ENCODE assay signal across 8 cellular contexts in the genomic region with DNA sequence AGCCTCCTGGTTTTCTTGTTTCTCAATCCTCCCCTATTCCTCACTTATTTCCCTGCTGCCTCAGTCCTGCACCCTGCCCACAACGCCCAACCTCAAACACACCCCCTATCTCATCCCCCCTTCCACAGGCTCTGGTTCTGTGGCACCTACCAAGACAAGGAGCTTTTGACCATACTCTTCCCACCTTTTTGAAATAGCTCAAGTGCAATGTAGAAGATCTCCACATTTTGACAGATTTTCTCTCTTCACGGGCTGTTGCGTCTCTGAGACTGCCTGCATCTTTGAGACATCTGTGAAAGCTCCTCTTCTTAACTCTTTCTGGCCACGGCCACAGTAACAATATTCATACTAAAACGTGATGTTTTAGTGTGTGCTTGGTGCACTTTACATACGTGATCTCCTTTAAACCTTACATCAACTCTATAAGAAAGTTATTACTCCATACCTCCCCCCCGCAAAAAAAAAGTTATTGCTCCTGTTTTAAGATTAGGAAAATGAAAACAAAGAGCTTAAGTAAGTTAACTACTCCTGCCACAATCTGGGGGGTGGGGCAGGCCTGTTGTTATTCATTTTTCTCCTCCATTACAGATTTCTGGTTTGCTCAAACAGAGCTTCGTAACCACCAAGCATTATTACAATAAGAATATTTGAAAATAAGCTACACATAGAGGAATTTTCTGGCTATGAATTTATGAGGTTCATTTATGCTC. TPM values are rescaled to one million over a fixed set of nuclear protein-coding genes. Genes with fewer than 3 reads are reported as not detected.
DNase-seq lines count a peak whose midpoint lies in the region; ATAC-seq and TF ChIP-seq lines count a peak whose summit lies in the region.

No MANE protein-coding gene starts in this region.

- no peak overlapping the region for H2AFZ ChIP-seq in mesenchymal stem cell (ENCODE audit: low read depth, low read length)

- no peak overlapping the region for H2BK120ac ChIP-seq in mesenchymal stem cell (ENCODE audit: low read depth, low read length)

- TF ChIP-seq CTCF in HEK293 (tag by site-specific recombination; IDR thresholded peaks at IDR 0.05) (no peak; the same call in 1 of the 2 replicates), colonic mucosa (IDR thresholded peaks at IDR 0.05) (no peak)

- H3K9me3 ChIP-seq in HEK293 (ENCODE audit: control insufficient read depth, insufficient read depth, low read depth, low read length) (no peaks in the 10 kb centered on the region), mesenchymal stem cell (ENCODE audit: control insufficient read depth, low read length) (no peaks in the 10 kb centered on the region), colonic mucosa (no peaks in the 10 kb centered on the region)

- H4K91ac ChIP-seq in mesenchymal stem cell (ENCODE audit: low read length): no peak overlapping the region

- intact Hi-C loops in colonic mucosa (cut with DNase I): no loop called here

- H3K4me3 Mint-ChIP-seq in activated CD8-positive, alpha-beta T cell treated with anti-CD3 and anti-CD28 coated beads, Interleukin-2, amount 10 ng/mL, durations not matched to agents 7 days and 5 days: peak overlapping the region; percentile 78

- H3K4me3 ChIP-seq in HEK293 (ENCODE audit: low read depth, low read length) (no peak overlapping the region; the same call in 1 of the 2 replicates), mesenchymal stem cell (ENCODE audit: insufficient read depth in 1 of 2, low read depth in 1 of 2, low read length in 2 of 2) (peak overlapping the region in 1 of 2 experiments; percentile 98), colonic mucosa (no peak overlapping the region)

- H3K9me3 Mint-ChIP-seq in activated CD8-positive, alpha-beta T cell treated with anti-CD3 and anti-CD28 coated beads, Interleukin-2, amount 10 ng/mL, durations not matched to agents 7 days and 5 days (ENCODE audit: insufficient read depth): no peaks in the 10 kb centered on the region

- POLR2A ChIA-PET in HEK293 (lab: Yijun Ruan, JAX): interaction anchor here (1.2 kb wide), 1 partner anchor 28 kb away, joined by 3 read pairs; no protein-coding TSS in a partner anchor
- POLR2A ChIA-PET in activated CD8-positive, alpha-beta T cell treated with anti-CD3 and anti-CD28 coated beads, Interleukin-2, amount 10 ng/mL, durations not matched to agents 7 days and 5 days (lab: Charles Lee): interaction anchor here (0.7 to 1.3 kb wide), 4 partner anchors 26 to 1036 kb away, joined by 3 to 5 read pairs (median 3); no protein-coding TSS in a partner anchor

- H3K9ac ChIP-seq in mesenchymal stem cell (ENCODE audit: low read length): peak overlapping the region; percentile 95
- peak overlapping the region in 1 of 2 donors; percentile 92 for H3K9ac ChIP-seq in colonic mucosa (ENCODE audit: low read depth in 2 of 2, low read length in 2 of 2)

- H2BK12ac ChIP-seq in mesenchymal stem cell (ENCODE audit: low read length in 2 of 2): no peak overlapping the region

- H3K27ac ChIP-seq in HEK293 (ENCODE audit: extremely low read depth, low read depth, low read length) (peak overlapping the region; percentile 21; the same call in 1 of the 2 replicates), mesenchymal stem cell (ENCODE audit: low read length, poor library complexity, severe bottlenecking) (no peak overlapping the region), colonic mucosa (no peak overlapping the region)

- peak; percentile 20 for DNase-seq in AG20443 (ENCODE audit: low spot score)
- DNase-seq in activated CD8-positive, alpha-beta T cell treated with anti-CD3 and anti-CD28 coated beads, Interleukin-2, amount 10 ng/mL, durations not matched to agents 7 days and 5 days: no peak
- no peak for DNase-seq in mesenchymal stem cell
- no peak for DNase-seq in colonic mucosa
- no peak for DNase-seq in A172 (ENCODE audit: low spot score)
- DNase-seq in kidney tubule cell (ENCODE audit: low spot score): no peak
- DNase-seq in DMS53 treated with DMSO at 0.1 percent for 48 hours (lab: John Stamatoyannopoulos, UW; ENCODE audit: unreplicated experiment): no peak

- peak overlapping the region; percentile 20 for H2BK15ac ChIP-seq in mesenchymal stem cell (ENCODE audit: low read depth, poor library complexity, severe bottlenecking)

- H3K27ac Mint-ChIP-seq in activated CD8-positive, alpha-beta T cell treated with anti-CD3 and anti-CD28 coated beads, Interleukin-2, amount 10 ng/mL, durations not matched to agents 7 days and 5 days: peak overlapping the region; percentile 91

- H3K27me3 Mint-ChIP-seq in activated CD8-positive, alpha-beta T cell treated with anti-CD3 and anti-CD28 coated beads, Interleukin-2, amount 10 ng/mL, durations not matched to agents 7 days and 5 days (ENCODE audit: low read depth): no peaks in the 10 kb centered on the region

- no peak overlapping the region for H3K4me2 ChIP-seq in mesenchymal stem cell (ENCODE audit: low read length, poor library complexity, severe bottlenecking)

- H2AK5ac ChIP-seq in mesenchymal stem cell (ENCODE audit: low read length, severe bottlenecking): no peak overlapping the region

- peaks cover 0 to 27% of the 10 kb centered on the region in 2 experiments; a peak in 1 of 3 replicates for H3K36me3 ChIP-seq in HEK293 (ENCODE audit: control insufficient read depth in 2 of 2, insufficient read depth in 1 of 2, low read length in 2 of 2)
- H3K36me3 ChIP-seq in mesenchymal stem cell (ENCODE audit: control insufficient read depth in 1 of 2, insufficient read depth in 2 of 2, low read depth in 1 of 2, low read length in 2 of 2): no peaks in the 10 kb centered on the region
- H3K36me3 ChIP-seq in colonic mucosa: no peaks in the 10 kb centered on the region

- no peak overlapping the region for H3K18ac ChIP-seq in mesenchymal stem cell (ENCODE audit: low read depth in 1 of 2, low read length in 2 of 2)

- no peak overlapping the region for H3K23ac ChIP-seq in mesenchymal stem cell (ENCODE audit: low read length in 2 of 2)

- peaks cover 35% of the 10 kb centered on the region for H3K4me1 Mint-ChIP-seq in activated CD8-positive, alpha-beta T cell treated with anti-CD3 and anti-CD28 coated beads, Interleukin-2, amount 10 ng/mL, durations not matched to agents 7 days and 5 days (ENCODE audit: low read depth)

- no peak overlapping the region for H3K4ac ChIP-seq in mesenchymal stem cell (ENCODE audit: low read depth in 1 of 2, low read length in 2 of 2)

- CTCF ChIA-PET in HEK293 (lab: Yijun Ruan, JAX): interaction anchor here (0.5 to 1.7 kb wide), 9 partner anchors 9 to 660 kb away, joined by 3 to 13 read pairs (median 3); no protein-coding TSS in a partner anchor
- CTCF ChIA-PET in activated CD8-positive, alpha-beta T cell treated with anti-CD3 and anti-CD28 coated beads, Interleukin-2, amount 10 ng/mL, durations not matched to agents 7 days and 5 days (lab: Charles Lee): interaction anchor here (0.7 to 6.2 kb wide), 8 partner anchors 11 to 507 kb away, joined by 3 to 52 read pairs (median 4); partner anchors contain the start of gene MIER1

- H3K14ac ChIP-seq in mesenchymal stem cell (ENCODE audit: low read length in 2 of 2): no peak overlapping the region

- peaks cover 32% of the 10 kb centered on the region for H3K36me3 Mint-ChIP-seq in activated CD8-positive, alpha-beta T cell treated with anti-CD3 and anti-CD28 coated beads, Interleukin-2, amount 10 ng/mL, durations not matched to agents 7 days and 5 days (ENCODE audit: low read depth)

- H3K4me1 ChIP-seq in HEK293 (ENCODE audit: control insufficient read depth, insufficient read depth, low read length): peaks cover 9% of the 10 kb centered on the region
- no peaks in the 10 kb centered on the region for H3K4me1 ChIP-seq in mesenchymal stem cell (ENCODE audit: control insufficient read depth, insufficient read depth, low read depth, low read length)
- peaks cover 6% of the 10 kb centered on the region for H3K4me1 ChIP-seq in colonic mucosa

- ATAC-seq in activated CD8-positive, alpha-beta T cell treated with anti-CD3 and anti-CD28 coated beads, Interleukin-2, amount 10 ng/mL, durations not matched to agents 7 days and 5 days: no peak

- H3K27me3 ChIP-seq in mesenchymal stem cell (ENCODE audit: control insufficient read depth in 1 of 2, insufficient read depth in 1 of 2, low read length in 2 of 2) (no peaks in the 10 kb centered on the region), colonic mucosa (no peaks in the 10 kb centered on the region)

- H3K79me1 ChIP-seq in mesenchymal stem cell (replicated peaks; ENCODE audit: low read length, poor library complexity, severe bottlenecking): peaks cover 2% of the 10 kb centered on the region

- WGBS in mesenchymal stem cell: 46% methylated on average over 5 of the region's 8 CpGs

- no peak overlapping the region for H2BK5ac ChIP-seq in mesenchymal stem cell (ENCODE audit: low read depth, low read length, poor library complexity, severe bottlenecking)

- H4K8ac ChIP-seq in mesenchymal stem cell (ENCODE audit: low read length): peak overlapping the region; percentile 36

TF ChIP-seq in HEK293, 187 proteins besides CTCF, POLR2A, EP300 and RAD21 (continues in another document):
- TF ChIP-seq, protein P1, sequence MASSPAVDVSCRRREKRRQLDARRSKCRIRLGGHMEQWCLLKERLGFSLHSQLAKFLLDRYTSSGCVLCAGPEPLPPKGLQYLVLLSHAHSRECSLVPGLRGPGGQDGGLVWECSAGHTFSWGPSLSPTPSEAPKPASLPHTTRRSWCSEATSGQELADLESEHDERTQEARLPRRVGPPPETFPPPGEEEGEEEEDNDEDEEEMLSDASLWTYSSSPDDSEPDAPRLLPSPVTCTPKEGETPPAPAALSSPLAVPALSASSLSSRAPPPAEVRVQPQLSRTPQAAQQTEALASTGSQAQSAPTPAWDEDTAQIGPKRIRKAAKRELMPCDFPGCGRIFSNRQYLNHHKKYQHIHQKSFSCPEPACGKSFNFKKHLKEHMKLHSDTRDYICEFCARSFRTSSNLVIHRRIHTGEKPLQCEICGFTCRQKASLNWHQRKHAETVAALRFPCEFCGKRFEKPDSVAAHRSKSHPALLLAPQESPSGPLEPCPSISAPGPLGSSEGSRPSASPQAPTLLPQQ (tag by site-specific recombination; IDR thresholded peaks at IDR 0.05): peak; percentile 12; the same call in 1 of the 2 replicates
- TF ChIP-seq ZNF132 (tag by site-specific recombination; IDR thresholded peaks at IDR 0.05; ENCODE audit: borderline replicate concordance) (no peak), ZBTB20 (tag by site-specific recombination; IDR thresholded peaks at IDR 0.05) (peak; percentile 61; the same call in 1 of the 2 replicates), ZNF341 (tag by site-specific recombination; IDR thresholded peaks at IDR 0.05; ENCODE audit: low read depth) (peak; percentile 31)

RNA-seq across cellular contexts. Expression of gene SERBP1, which starts 1.8 kb away (rescaled TPM):
- 100 to 1,000 TPM; 280 to 297 TPM for total RNA-seq in activated CD8-positive, alpha-beta T cell treated with anti-CD3 and anti-CD28 coated beads, Interleukin-2, amount 10 ng/mL, durations not matched to agents 7 days and 5 days
- polyA plus RNA-seq in mesenchymal stem cell (2013, experiment 1 of 2): 207 TPM
- 206 TPM for polyA plus RNA-seq in mesenchymal stem cell (2013, experiment 2 of 2)
- 100 to 1,000 TPM; 152 to 260 TPM for total RNA-seq in colonic mucosa
- 269 and 369 TPM in 2 replicates for total RNA-seq in A172 (2014; rRNA removed; shearing (Covaris generic))
